ENCODE assay signal across 2 cellular contexts in genomic region chrX:68557126-68557525, GRCh38. TPM values are rescaled to one million over a fixed set of nuclear protein-coding genes. Genes with fewer than 3 reads are reported as not detected.
DNase-seq lines count a peak whose midpoint lies in the region; ATAC-seq, FAIRE-seq and TF ChIP-seq lines count a peak whose summit lies in the region.
"Not testable (repeated sequence)": the region's sequence is repeated elsewhere in the genome, so short reads cannot be mapped to it uniquely, and the experiment has no call there.

No MANE protein-coding gene starts in this region.

- not testable (repeated sequence) for H3K27ac ChIP-seq in A549; HEK293 (ENCODE audit: extremely low read depth, low read depth, low read length)

- not testable (repeated sequence) for H3K4me2 ChIP-seq in A549

- TF ChIP-seq RAD21 in A549 (conservative IDR thresholded peaks at IDR 0.05 in 1 of 2, IDR thresholded peaks at IDR 0.05 in 1 of 2): not testable (repeated sequence)

- not testable (repeated sequence) for TF ChIP-seq CTCF in A549 (IDR thresholded peaks at IDR 0.05); HEK293 (tag by site-specific recombination; IDR thresholded peaks at IDR 0.05)

- 71% methylated on average over 8 of the region's 8 CpGs for WGBS in A549 (ENCODE audit: missing lambda C conversion rate)

- ATAC-seq in A549: not testable (repeated sequence)

- TF ChIP-seq POLR2A in A549 (IDR thresholded peaks at IDR 0.05; ENCODE audit: low read length): not testable (repeated sequence)

- H3K4me3 ChIP-seq in A549; HEK293 (ENCODE audit: low read depth, low read length): not testable (repeated sequence)

- TF ChIP-seq EP300 in A549 (IDR thresholded peaks at IDR 0.05): not testable (repeated sequence)

- not testable (repeated sequence) for H3K9me3 ChIP-seq in A549; HEK293 (ENCODE audit: control insufficient read depth, insufficient read depth, low read depth, low read length)

- DNase-seq in A549 (ENCODE audit: low read depth in 1 of 2, low spot score in 1 of 2): not testable (repeated sequence)

- not testable (repeated sequence) for H3K4me1 ChIP-seq in A549; HEK293 (ENCODE audit: control insufficient read depth, insufficient read depth, low read length)

- POLR2A ChIA-PET in A549 (lab: Yijun Ruan, JAX); HEK293 (lab: Yijun Ruan, JAX): not testable (repeated sequence)

- not testable (repeated sequence) for H3K36me3 ChIP-seq in HEK293 (ENCODE audit: control insufficient read depth in 2 of 2, insufficient read depth in 1 of 2, low read length in 2 of 2)

- not testable (repeated sequence) for FAIRE-seq in A549 (lab: Jason Lieb, UNC)

- CTCF ChIA-PET in A549 (lab: Yijun Ruan, JAX); HEK293 (lab: Yijun Ruan, JAX): not testable (repeated sequence)

TF ChIP-seq in A549, 52 proteins besides CTCF, POLR2A, EP300 and RAD21:
- peak; percentile 42 for TF ChIP-seq ZC3H11A (IDR thresholded peaks at IDR 0.05)

TF ChIP-seq in HEK293, 187 proteins besides CTCF, POLR2A, EP300 and RAD21 (continues in another document):
- TF ChIP-seq ZNF629 (tag by site-specific recombination; IDR thresholded peaks at IDR 0.05): 0 out of 2 replicates have a peak, but pooled peaks have one; percentile 46
- peak; percentile 58; the same call in 1 of the 2 replicates for TF ChIP-seq ZNF292 (tag by site-specific recombination; IDR thresholded peaks at IDR 0.05; ENCODE audit: borderline replicate concordance, low read depth)
- TF ChIP-seq ZNF558 (tag by site-specific recombination; IDR thresholded peaks at IDR 0.05): 0 out of 2 replicates have a peak, but pooled peaks have one; percentile 53
- peak; percentile 60; the same call in 1 of the 2 replicates for TF ChIP-seq GLI2 (tag by site-specific recombination; IDR thresholded peaks at IDR 0.05; ENCODE audit: borderline replicate concordance, low read depth)
- peak; percentile 91 for TF ChIP-seq ZNF555 (tag by site-specific recombination; conservative IDR thresholded peaks at IDR 0.05)
- peak; percentile 75 for TF ChIP-seq ZBTB8A (tag by site-specific recombination; IDR thresholded peaks at IDR 0.05)
- TF ChIP-seq ZNF518A (tag by site-specific recombination; conservative IDR thresholded peaks at IDR 0.05; ENCODE audit: low read depth): peak; percentile 83
- peak; percentile 68; the same call in 1 of the 2 replicates for TF ChIP-seq ZNF433 (tag by site-specific recombination; IDR thresholded peaks at IDR 0.05; ENCODE audit: low read depth)
- TF ChIP-seq ZNF623 (tag by site-specific recombination; IDR thresholded peaks at IDR 0.05): peak; percentile 68
- peak; percentile 87 for TF ChIP-seq ZNF510 (tag by site-specific recombination; IDR thresholded peaks at IDR 0.05; ENCODE audit: insufficient replicate concordance)
- TF ChIP-seq AEBP2 (tag by site-specific recombination; IDR thresholded peaks at IDR 0.05; ENCODE audit: borderline replicate concordance): peak; percentile 65; the same call in 1 of the 2 replicates
- TF ChIP-seq ZNF394 (tag by site-specific recombination; IDR thresholded peaks at IDR 0.05; ENCODE audit: borderline replicate concordance): peak; percentile 85
- peak; percentile 76; the same call in 1 of the 2 replicates for TF ChIP-seq ZNF560 (tag by site-specific recombination; IDR thresholded peaks at IDR 0.05; ENCODE audit: borderline replicate concordance)
- peak; percentile 34; the same call in 1 of the 2 replicates for TF ChIP-seq ZNF341 (tag by site-specific recombination; IDR thresholded peaks at IDR 0.05; ENCODE audit: low read depth)
- TF ChIP-seq ZBTB21 (tag by site-specific recombination; IDR thresholded peaks at IDR 0.05): 0 out of 2 replicates have a peak, but pooled peaks have one; percentile 38
- TF ChIP-seq ZXDB (tag by site-specific recombination; IDR thresholded peaks at IDR 0.05): peak; percentile 62; the same call in 1 of the 2 replicates
- peak; percentile 80 for TF ChIP-seq ZBTB11 (tag by site-specific recombination; conservative IDR thresholded peaks at IDR 0.05; ENCODE audit: low read depth)
- TF ChIP-seq ZNF654 (tag by site-specific recombination; IDR thresholded peaks at IDR 0.05; ENCODE audit: low read depth): peak; percentile 39
- peak; percentile 67 for TF ChIP-seq ZNF529 (tag by site-specific recombination; IDR thresholded peaks at IDR 0.05; ENCODE audit: insufficient replicate concordance)

RNA-seq across cellular contexts. Expression of gene YIPF6, which starts 58.3 kb away (rescaled TPM):
- polyA plus RNA-seq in A549 (2011; rRNA removed): 58.9 and 59.2 TPM in 2 replicates
- polyA plus RNA-seq in A549 (2012; cell fraction: cytosol; rRNA removed): 7.8 and 9.6 TPM in 2 replicates
- polyA plus RNA-seq in A549 (2012; cell fraction: nucleus; rRNA removed): 2.7 and 5.7 TPM in 2 replicates
- 26.6 to 27.8 TPM (median 26.9 TPM) in 3 replicates for polyA plus RNA-seq in A549 (2017; fragmentation: RNase III; extraction: RNeasy Plus Mini Kit Qiagen cat#74134 plus additional on column Dnase treatment)
- 22.9 and 24.3 TPM in 2 replicates for polyA minus RNA-seq in A549 (2011; rRNA and poly(A)+ RNA removed)
